In genomic region chr9:116377179-116377790, GRCh38 we compare ENCODE assay signal across 14 cellular contexts.
A peak's percentile ranks its signal among the peaks of the same experiment; 100 is the strongest.
DNase-seq lines count a peak whose midpoint lies in the region; TF ChIP-seq lines count a peak whose summit lies in the region.
"Had no signal": no experiment of that assay in that cellular context is flagged by ENCODE, and none has a peak within 500 bp of the region (broad histone marks: within the 10 kb centered on the region; RNA-seq: fewer than 3 reads in every experiment).

No MANE protein-coding gene starts in this region.

- H2BK120ac ChIP-seq in mesendoderm (ENCODE audit: low read depth, low read length), result no peak overlapping the region

- no peaks in the 10 kb centered on the region for H3K79me2 ChIP-seq in mesendoderm (ENCODE audit: control insufficient read depth, insufficient read depth, low read length)

- H4K5ac ChIP-seq in mesendoderm (ENCODE audit: low read length), result no peak overlapping the region

- no peak overlapping the region for H3K18ac ChIP-seq in mesendoderm (ENCODE audit: low read length)

- intact Hi-C loops in head of caudate nucleus (cut with DNase I), result no loop called here

- H3K79me1 ChIP-seq in mesendoderm (ENCODE audit: low read length), result no peaks in the 10 kb centered on the region

- no peak overlapping the region for H4K8ac ChIP-seq in mesendoderm (ENCODE audit: low read depth, low read length)

- in situ Hi-C loops in GM13977 (cut with MboI; ENCODE audit: low pct_unique_long_range_greater_than_20kb, low sequenced_read_pairs, unreplicated experiment), result no loop called here

- no peak overlapping the region for H3K4me3 ChIP-seq in choroid plexus epithelial cell (ENCODE audit: low read depth, low read length)
- H3K4me3 ChIP-seq in mesendoderm (ENCODE audit: low read length), result no peak overlapping the region
- H3K4me3 ChIP-seq: GM12878 had no signal

- no peak overlapping the region for H3K4me2 ChIP-seq in mesendoderm (ENCODE audit: low read length)

- no peak overlapping the region for H3K4ac ChIP-seq in mesendoderm (ENCODE audit: low read depth, low read length)

- no peak overlapping the region for H2AK5ac ChIP-seq in mesendoderm (ENCODE audit: low read length)

- TF ChIP-seq CTCF in choroid plexus epithelial cell (conservative IDR thresholded peaks at IDR 0.05; ENCODE audit: low read depth, low read length), result no peak
- no peak for TF ChIP-seq CTCF in GM13977 (IDR thresholded peaks at IDR 0.05; ENCODE audit: extremely low read depth, insufficient read depth, missing control alignments)

- no peak overlapping the region for H2BK5ac ChIP-seq in mesendoderm (ENCODE audit: low read length)

- peaks cover 1% of the 10 kb centered on the region for H3K4me1 ChIP-seq in mesendoderm (ENCODE audit: control insufficient read depth, low read depth, low read length)

- no peak overlapping the region for H3K23ac ChIP-seq in mesendoderm (ENCODE audit: low read length)

- H3K56ac ChIP-seq in mesendoderm (ENCODE audit: low read length), result no peak overlapping the region

- no peak overlapping the region for H3K27ac ChIP-seq in mesendoderm (ENCODE audit: low read depth, low read length)
- H3K27ac ChIP-seq: WERI-Rb-1 had no signal

- no peak overlapping the region for H2BK15ac ChIP-seq in mesendoderm (replicated peaks; ENCODE audit: low read depth)

- DNase-seq in COLO829 (ENCODE audit: low spot score), result peak; percentile 9
- peak; percentile 23 for DNase-seq in NCI-H460 (ENCODE audit: extremely low read depth, low read depth)
- DNase-seq in choroid plexus epithelial cell (ENCODE audit: low read depth), result peak; percentile 72
- DNase-seq in mesendoderm, result peak; percentile 51
- no peak for DNase-seq in HuH-7 (ENCODE audit: low spot score)
- DNase-seq in head of caudate nucleus, result no peak
- DNase-seq in GM13977 (ENCODE audit: low spot score), result no peak
- DNase-seq in NCI-H524 treated with DMSO at 0.1 percent for 48 hours (lab: John Stamatoyannopoulos, UW), result no peak
- DNase-seq: activated T-cell treated with anti-CD3 and anti-CD28 coated beads, Interleukin-2, amount 50 U/mL, for 48 hours; CD4-positive, alpha-beta T cell; cerebellar nuclear complex; stimulated activated CD4-positive, alpha-beta T cell treated with anti-CD3 and anti-CD28 coated beads, Interleukin-12 subunit alpha, Interleukin-12 subunit beta, amount 100 ng/mL, for 4 hours; WERI-Rb-1 had no signal

- no peaks in the 10 kb centered on the region for H3K36me3 ChIP-seq in mesendoderm (ENCODE audit: control insufficient read depth, insufficient read depth, low read length)

- H3K9ac ChIP-seq in mesendoderm (ENCODE audit: low read length), result no peak overlapping the region

- no CpG with 5 or more reads among the region's 8 CpGs for WGBS in mesendoderm (ENCODE audit: extremely low coverage, insufficient coverage, low lambda C conversion rate)

- H3K27me3 ChIP-seq in mesendoderm (ENCODE audit: insufficient read depth, low read length, poor library complexity), result no peaks in the 10 kb centered on the region

Comparison
In these comparisons a context has a peak if more than half of its experiments do, and no peak if none do; other contexts are left out.
1. DNase-seq: peak in COLO829 (single experiment), NCI-H460 (single experiment), choroid plexus epithelial cell (single experiment) and mesendoderm (single experiment); none in HuH-7 (single experiment), head of caudate nucleus (0 of 42), GM13977 (single experiment) and NCI-H524 treated with DMSO at 0.1 percent for 48 hours (single experiment).